8 cellular contexts compared by ENCODE assay signal in the genomic region with DNA sequence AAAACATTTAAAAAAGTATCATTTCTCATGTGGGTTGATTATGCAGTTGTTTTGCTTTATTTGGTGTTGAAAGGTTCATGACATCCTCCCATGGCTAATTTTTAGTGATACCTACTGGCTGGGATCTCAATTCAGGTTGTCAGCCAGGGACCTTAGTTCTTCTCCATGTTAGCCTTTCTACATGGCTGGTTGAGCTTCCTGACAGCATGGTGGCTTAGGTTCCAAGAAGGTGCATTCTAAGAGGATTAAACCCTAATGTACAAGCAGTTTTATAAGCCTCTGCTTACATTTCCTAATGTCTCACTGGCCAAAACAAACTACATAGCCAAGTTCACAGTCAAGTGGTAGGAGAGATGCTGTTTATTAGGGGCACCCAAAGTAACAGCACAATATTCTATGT. TPM values are rescaled to one million over a fixed set of nuclear protein-coding genes. Genes with fewer than 3 reads are reported as not detected.
"Had no signal": no experiment of that assay in that cellular context is flagged by ENCODE, and none has a peak within 500 bp of the region (broad histone marks: within the 10 kb centered on the region; RNA-seq: fewer than 3 reads in every experiment).

No MANE protein-coding gene starts in this region.

- H3K4me3 ChIP-seq: K562 had no signal

- H3K27ac ChIP-seq: HL-60 had no signal

- ATAC-seq: HepG2, K562 had no signal

- DNase-seq: IMR-90, KBM-7 had no signal

- FAIRE-seq: HepG2, HTR-8/SVneo, K562 had no signal

RNA-seq across cellular contexts. Expression of gene TM6SF1, which starts 9.4 kb away (rescaled TPM):
- total RNA-seq: HepG2, HT-29, HT1080 had no signal
- polyA plus RNA-seq: HepG2 had no signal
